In genomic region chr13:103081435-103081834, GRCh38 we compare ENCODE assay signal across 32 cellular contexts. TPM values are rescaled to one million over a fixed set of nuclear protein-coding genes. Genes with fewer than 3 reads are reported as not detected.
"Had no signal": no experiment of that assay in that cellular context is flagged by ENCODE, and none has a peak within 500 bp of the region (broad histone marks: within the 10 kb centered on the region; RNA-seq: fewer than 3 reads in every experiment).

No MANE protein-coding gene starts in this region.

- H3K9ac ChIP-seq: neural progenitor cell, parathyroid adenoma had no signal

- H3K4me1 ChIP-seq: left lung, lower lobe of right lung, neural progenitor cell, parathyroid adenoma, psoas muscle, right lobe of liver, testis, thyroid gland, transverse colon, upper lobe of right lung had no signal

- ATAC-seq: left cardiac atrium; left lung; lower lobe of right lung; natural killer cell; psoas muscle; right lobe of liver; stimulated activated naive B cell treated with anti-CD40 and anti-IgM and Interleukin-4, amounts not matched to agents 10 μg/mL and 1 μg/mL and 100 μg/mL, for 72 hours; stimulated activated naive CD8-positive, alpha-beta T cell treated with anti-CD3 and anti-CD28 coated beads, Interleukin-15, Interleukin-2, amounts not matched to agents 100 U/mL and 50 U/mL, for 24 hours; upper lobe of right lung had no signal

- H3K27ac Mint-ChIP-seq: naive B cell; natural killer cell; nephron progenitor cell; neural progenitor cell; stimulated activated naive B cell treated with anti-CD40 and anti-IgM and Interleukin-4, amounts not matched to agents 10 μg/mL and 1 μg/mL and 100 μg/mL, for 72 hours had no signal

- H3K36me3 ChIP-seq: left lung, lower lobe of right lung, neural progenitor cell, neutrophil, right lobe of liver, stomach, thyroid gland, transverse colon, upper lobe of right lung had no signal

- H2AFZ ChIP-seq: neural progenitor cell, parathyroid adenoma had no signal

- H3K79me2 ChIP-seq: parathyroid adenoma had no signal

- H3K4me1 Mint-ChIP-seq: natural killer cell, nephron progenitor cell, neural progenitor cell had no signal

- H3K36me3 Mint-ChIP-seq: naive B cell; natural killer cell; neural progenitor cell; stimulated activated naive B cell treated with anti-CD40 and anti-IgM and Interleukin-4, amounts not matched to agents 10 μg/mL and 1 μg/mL and 100 μg/mL, for 72 hours had no signal

- H3K4me2 ChIP-seq: neural progenitor cell had no signal

- H3K27ac ChIP-seq: left lung, lower lobe of right lung, neural progenitor cell, neutrophil, parathyroid adenoma, psoas muscle, right lobe of liver, stomach, testis, thyroid gland, transverse colon, upper lobe of right lung had no signal

- DNase-seq: hippocampal formation; kidney glomerular epithelial cell; left cardiac atrium; left lung; lower lobe of right lung; mammary epithelial cell; mesenchymal stem cell; naive B cell; natural killer cell; nephron progenitor cell; occipital lobe; psoas muscle; right lobe of liver; stimulated activated CD4-positive, alpha-beta T cell treated with anti-CD3 and anti-CD28 coated beads, Interleukin-12 subunit alpha, Interleukin-12 subunit beta, amount 100 ng/mL, for 4 hours; stimulated activated CD4-positive, alpha-beta T cell treated with anti-CD3 and anti-CD28 coated beads, Interleukin-15, amount 100 ng/mL, for 24 hours; stimulated activated CD4-positive, alpha-beta T cell treated with anti-CD3 and anti-CD28 coated beads, Interleukin-2, amount 100 ng/mL, for 24 hours; stimulated activated CD4-positive, alpha-beta T cell treated with anti-CD3 and anti-CD28 coated beads, Interleukin-4, amount 100 ng/mL, for 1 hour; stimulated activated naive B cell treated with anti-CD40 and anti-IgM and Interleukin-4, amounts not matched to agents 10 μg/mL and 1 μg/mL and 100 μg/mL, for 72 hours; stimulated activated naive CD8-positive, alpha-beta T cell treated with anti-CD3 and anti-CD28 coated beads, Interleukin-15, Interleukin-2, amounts not matched to agents 100 U/mL and 50 U/mL, for 24 hours; stomach; testis; thyroid gland; transverse colon; upper lobe of right lung had no signal

- H3K9me3 Mint-ChIP-seq: nephron progenitor cell, neural progenitor cell had no signal

- H3K4me3 ChIP-seq: left lung, lower lobe of right lung, neural progenitor cell, psoas muscle, right lobe of liver, stomach, testis, thyroid gland, transverse colon, upper lobe of right lung had no signal

- H3K27me3 ChIP-seq: left lung, neural progenitor cell, neutrophil, right lobe of liver, stomach, testis, thyroid gland, transverse colon, upper lobe of right lung had no signal

- H3K27me3 Mint-ChIP-seq: naive B cell; stimulated activated naive B cell treated with anti-CD40 and anti-IgM and Interleukin-4, amounts not matched to agents 10 μg/mL and 1 μg/mL and 100 μg/mL, for 72 hours had no signal

- H3K9me3 ChIP-seq: left lung, lower lobe of right lung, neutrophil, psoas muscle, right lobe of liver, stomach, testis, thyroid gland, transverse colon, upper lobe of right lung had no signal

- H3K4me3 Mint-ChIP-seq: naive B cell; natural killer cell; nephron progenitor cell; neural progenitor cell; stimulated activated naive B cell treated with anti-CD40 and anti-IgM and Interleukin-4, amounts not matched to agents 10 μg/mL and 1 μg/mL and 100 μg/mL, for 72 hours had no signal

RNA-seq across cellular contexts. Expression of gene SLC10A2, which starts 15.2 kb away (rescaled TPM):
- total RNA-seq: left cardiac atrium, left lung, liver, lower lobe of right lung, mammary epithelial cell, mononuclear cell, natural killer cell, occipital lobe, osteocyte, posterior vena cava, psoas muscle, right lobe of liver, skeletal muscle tissue, stomach, testis, thyroid gland, upper lobe of right lung had no signal
